ENCODE assay signal across 11 cellular contexts in the genomic region with DNA sequence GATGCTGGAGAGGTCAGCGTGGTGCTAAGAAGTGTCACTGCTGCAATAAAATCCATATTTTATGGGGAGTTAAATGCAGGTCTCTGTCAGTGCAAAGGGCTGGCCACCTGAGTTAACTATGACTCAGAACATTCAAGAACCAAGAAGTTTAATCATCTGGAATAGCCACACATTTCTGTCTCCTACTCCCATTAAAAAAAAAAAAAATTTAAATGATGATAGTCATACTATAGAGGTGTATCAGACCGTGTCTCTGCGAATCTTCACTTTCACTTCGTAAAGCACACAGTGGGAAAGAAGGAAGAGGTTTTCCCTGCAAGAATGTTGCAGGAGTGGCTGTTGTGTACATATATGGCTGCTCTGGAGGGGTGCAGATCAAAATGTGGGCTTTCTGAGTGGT. TPM values are rescaled to one million over a fixed set of nuclear protein-coding genes. Genes with fewer than 3 reads are reported as not detected.
A peak's percentile ranks its signal among the peaks of the same experiment; 100 is the strongest.
DNase-seq lines count a peak whose midpoint lies in the region; ATAC-seq and TF ChIP-seq lines count a peak whose summit lies in the region.
"Had no signal": no experiment of that assay in that cellular context is flagged by ENCODE, and none has a peak within 500 bp of the region (broad histone marks: within the 10 kb centered on the region; RNA-seq: fewer than 3 reads in every experiment).

No MANE protein-coding gene starts in this region.

- peaks cover 4% of the 10 kb centered on the region for H3K4me1 Mint-ChIP-seq in activated CD4-positive, alpha-beta memory T cell treated with anti-CD3 and anti-CD28 coated beads, Interleukin-2, amount 10 ng/mL, durations not matched to agents 7 days and 5 days

- H3K4me1 ChIP-seq in ACC112 (ENCODE audit: control insufficient read depth, insufficient read depth, low read length, unreplicated experiment) (peaks cover 16% of the 10 kb centered on the region), NT2/D1 (ENCODE audit: insufficient read depth, insufficient read length) (no peaks in the 10 kb centered on the region), esophagus squamous epithelium (peaks cover 6 to 19% (median 7%) of the 10 kb centered on the region in 3 donors), neuron (ENCODE audit: insufficient read depth, low read length) (peaks cover 26% of the 10 kb centered on the region)

- peak overlapping the region; percentile 42 for H3K9ac ChIP-seq in NT2/D1 (ENCODE audit: insufficient read length, low read depth)

- no peak for TF ChIP-seq POLR2A in esophagus squamous epithelium (IDR thresholded peaks at IDR 0.05)

- no peaks in the 10 kb centered on the region for H3K79me2 ChIP-seq in ACC112 (ENCODE audit: control insufficient read depth, insufficient read depth, low read length, unreplicated experiment)

- H3K27me3 ChIP-seq in ACC112 (ENCODE audit: insufficient read depth, low read length) = peaks cover 19% of the 10 kb centered on the region
- peaks cover 39% of the 10 kb centered on the region for H3K27me3 ChIP-seq in NT2/D1 (ENCODE audit: insufficient read depth, insufficient read length)
- peaks cover 0 to 58% (median 2%) of the 10 kb centered on the region in 4 donors for H3K27me3 ChIP-seq in esophagus squamous epithelium
- peaks cover 8% of the 10 kb centered on the region for H3K27me3 ChIP-seq in neuron (ENCODE audit: insufficient read depth, low read length)

- no peaks in the 10 kb centered on the region for H3K9me3 ChIP-seq in NT2/D1 (ENCODE audit: insufficient read depth, low read length)
- no peaks in the 10 kb centered on the region for H3K9me3 ChIP-seq in esophagus squamous epithelium
- H3K9me3 ChIP-seq in neuron (ENCODE audit: low read length) = no peaks in the 10 kb centered on the region

- no peak for TF ChIP-seq CTCF in esophagus squamous epithelium (IDR thresholded peaks at IDR 0.05)

- H3K4me3 ChIP-seq in ACC112 (ENCODE audit: low read depth, low read length) (peak overlapping the region; percentile 84), NT2/D1 (ENCODE audit: insufficient read length, low read depth) (peak overlapping the region; percentile 59), esophagus squamous epithelium (peak overlapping the region; percentile 19 to 66 (median 45)), neuron (ENCODE audit: low read length) (peak overlapping the region; percentile 50)

- H3K9me3 Mint-ChIP-seq in activated CD4-positive, alpha-beta memory T cell treated with anti-CD3 and anti-CD28 coated beads, Interleukin-2, amount 10 ng/mL, durations not matched to agents 7 days and 5 days = no peaks in the 10 kb centered on the region
- H3K9me3 Mint-ChIP-seq: CD4-positive, alpha-beta T cell had no signal

- H3K27ac ChIP-seq in ACC112 (ENCODE audit: low read depth, low read length) (no peak overlapping the region), esophagus squamous epithelium (peak overlapping the region in 3 of 4 donors; percentile 58 to 79 (median 74))

- intact Hi-C loops in esophagus squamous epithelium (cut with DNase I) = no loop called here

- no peaks in the 10 kb centered on the region for H3K36me3 Mint-ChIP-seq in activated CD4-positive, alpha-beta memory T cell treated with anti-CD3 and anti-CD28 coated beads, Interleukin-2, amount 10 ng/mL, durations not matched to agents 7 days and 5 days (ENCODE audit: low read depth)

- no peak for ATAC-seq in HG03521 (IDR thresholded peaks at IDR 0.05; ENCODE audit: unreplicated experiment)

- 13 to 25% methylated on average over 4 of the region's 4 CpGs for WGBS in esophagus squamous epithelium, 2 donors

- H3K4me3 Mint-ChIP-seq in activated CD4-positive, alpha-beta memory T cell treated with anti-CD3 and anti-CD28 coated beads, Interleukin-2, amount 10 ng/mL, durations not matched to agents 7 days and 5 days = no peak overlapping the region
- H3K4me3 Mint-ChIP-seq: CD4-positive, alpha-beta T cell had no signal

- H3K27ac Mint-ChIP-seq in activated CD4-positive, alpha-beta memory T cell treated with anti-CD3 and anti-CD28 coated beads, Interleukin-2, amount 10 ng/mL, durations not matched to agents 7 days and 5 days = no peak overlapping the region
- H3K27ac Mint-ChIP-seq: CD4-positive, alpha-beta T cell had no signal

- peaks cover 29% of the 10 kb centered on the region for H3K27me3 Mint-ChIP-seq in activated CD4-positive, alpha-beta memory T cell treated with anti-CD3 and anti-CD28 coated beads, Interleukin-2, amount 10 ng/mL, durations not matched to agents 7 days and 5 days

- H2AFZ ChIP-seq in ACC112 (ENCODE audit: low read length, unreplicated experiment) (peak overlapping the region; percentile 92), neuron (ENCODE audit: low read depth, low read length) (no peak overlapping the region)

- CTCF ChIA-PET in activated CD4-positive, alpha-beta memory T cell treated with anti-CD3 and anti-CD28 coated beads, Interleukin-2, amount 10 ng/mL, durations not matched to agents 7 days and 5 days (lab: Charles Lee) = no interaction called here

- DNase-seq in NT2/D1 (ENCODE audit: low read depth, low spot score) (no peak), esophagus squamous epithelium (lab: John Stamatoyannopoulos, UW) (no peak), SKM-1 (lab: John Stamatoyannopoulos, UW; ENCODE audit: unreplicated experiment) (no peak)
- DNase-seq in activated CD4-positive, alpha-beta T cell treated with anti-CD3 and anti-CD28 coated beads, Interleukin-2, amount 50 U/mL, for 48 hours = no peak
- no peak for DNase-seq in activated CD4-positive, alpha-beta memory T cell treated with anti-CD3 and anti-CD28 coated beads, Interleukin-2, amount 10 ng/mL, durations not matched to agents 7 days and 5 days
- DNase-seq: CD4-positive, alpha-beta T cell; islet precursor cell; NCI-H1436 treated with DMSO at 0.1 percent for 48 hours had no signal

- POLR2A ChIA-PET in activated CD4-positive, alpha-beta memory T cell treated with anti-CD3 and anti-CD28 coated beads, Interleukin-2, amount 10 ng/mL, durations not matched to agents 7 days and 5 days (lab: Charles Lee) = no interaction called here

- no peaks in the 10 kb centered on the region for H3K36me3 ChIP-seq in ACC112 (ENCODE audit: insufficient read depth, low read length)
- H3K36me3 ChIP-seq in NT2/D1 (ENCODE audit: insufficient read depth, insufficient read length, low read length) = no peaks in the 10 kb centered on the region
- no peaks in the 10 kb centered on the region for H3K36me3 ChIP-seq in esophagus squamous epithelium
- H3K36me3 ChIP-seq in neuron (ENCODE audit: insufficient read depth, low read length) = no peaks in the 10 kb centered on the region

RNA-seq across cellular contexts. Expression of gene CDH6, which starts 1.4 kb away (rescaled TPM):
- 1 to 10 TPM; 1.5 to 5.0 (median 4.2) TPM for total RNA-seq in esophagus squamous epithelium
- total RNA-seq in activated CD4-positive, alpha-beta memory T cell treated with anti-CD3 and anti-CD28 coated beads, Interleukin-2, amount 10 ng/mL, durations not matched to agents 7 days and 5 days = not detected
- total RNA-seq: CD4-positive, alpha-beta T cell had no signal
